In the genomic region with DNA sequence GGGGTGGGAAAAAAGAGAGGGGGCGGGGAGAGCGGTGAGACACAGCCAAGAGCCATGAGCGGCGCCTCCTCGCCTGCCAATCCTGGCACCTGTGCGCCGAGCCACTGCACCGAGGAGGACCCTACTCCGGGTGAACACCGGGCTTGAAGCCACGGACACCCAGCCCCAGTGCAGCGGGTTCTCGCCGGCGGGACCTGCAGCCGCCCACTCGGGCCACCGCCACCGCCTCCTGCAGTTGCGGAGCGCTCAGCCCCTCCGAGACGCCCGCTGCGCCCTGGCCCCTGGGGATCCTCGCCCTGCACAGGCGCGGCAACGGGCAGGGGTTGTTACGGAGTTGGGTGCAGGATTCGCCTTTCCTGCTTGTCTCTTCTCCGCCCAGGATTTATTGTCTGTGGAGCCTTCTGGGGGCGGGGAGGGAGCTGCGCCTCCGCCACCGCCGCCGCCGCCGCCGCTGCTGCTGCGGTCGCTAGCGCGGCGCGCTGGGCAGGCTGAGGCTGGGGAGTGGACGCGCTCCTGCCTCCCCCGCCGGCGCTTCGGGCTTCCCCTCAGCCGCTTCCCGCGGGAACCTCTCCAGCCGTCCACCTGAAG, we compare ENCODE assay signal across 8 cellular contexts. TPM values are rescaled to one million over a fixed set of nuclear protein-coding genes. Genes with fewer than 3 reads are reported as not detected.
DNase-seq lines count a peak whose midpoint lies in the region; ATAC-seq, FAIRE-seq and TF ChIP-seq lines count a peak whose summit lies in the region.

A gene (plus strand): TSS at position 76 of the 588 bp plus-strand sequence. CDS start 718 bp downstream, outside the sequence.

- TF ChIP-seq CTCF in mucosa of descending colon (IDR thresholded peaks at IDR 0.05), result no peak

- ATAC-seq in HG03469 (IDR thresholded peaks at IDR 0.05; ENCODE audit: unreplicated experiment) (peak; percentile 5), esophagus mucosa (peak; percentile 38), mucosa of descending colon (peak; percentile 42)

- FAIRE-seq in urothelium cell line (lab: Jason Lieb, UNC), result peak; percentile 5

- H3K9me3 ChIP-seq in mucosa of descending colon, result no peaks in the 10 kb centered on the region

- no peak within 1 kb of the TSS for H3K4me3 ChIP-seq in mucosa of descending colon

- peaks cover 7% of the 10 kb centered on the region for H3K4me1 ChIP-seq in mucosa of descending colon (ENCODE audit: low read depth)

- no peaks in the 10 kb centered on the region for H3K36me3 ChIP-seq in mucosa of descending colon (ENCODE audit: low read depth)

- intact Hi-C loops in mucosa of descending colon (cut with DNase I, micrococcal nuclease), result no loop called here

- DNase-seq in GM03348 (ENCODE audit: low spot score), result peak; percentile 32
- DNase-seq in SW480 (ENCODE audit: low spot score), result peak; percentile 0
- peak; percentile 9 to 44 (median 27) for DNase-seq in mucosa of descending colon
- peak; percentile 55 for DNase-seq in urothelium cell line (ENCODE audit: low spot score)
- DNase-seq in H4 (ENCODE audit: low spot score), result no peak
- no peak for DNase-seq in GM19238 (ENCODE audit: insufficient read length, low spot score)

RNA-seq across cellular contexts. Expression of the gene that starts here (rescaled TPM):
- total RNA-seq in esophagus mucosa (0.08 TPM), mucosa of descending colon (1 to 10 TPM in 2 of 3 donors, under 1 TPM in 1; 0.46 to 1.2 (median 1.0) TPM)
- total RNA-seq in H4 (2014; rRNA removed; shearing (Covaris generic)), result 0.10 TPM in 1 of 2 replicates, not detected in the other

Comparison
In these comparisons a context has a peak if more than half of its experiments do, and no peak if none do; other contexts are left out.
1. Peak in ATAC-seq in esophagus mucosa; RNA of the gene not detected or under 1 TPM.
2. DNase-seq: peak in GM03348 (single experiment), SW480 (single experiment), mucosa of descending colon (3 of 3) and urothelium cell line (single experiment); none in H4 (single experiment) and GM19238 (single experiment).
3. Peak in every context shown above with its lines, with median percentiles within 50 percentile points of each other: ATAC-seq.